Comparison of ENCODE assay signal across 1 cellular context in the genomic region with DNA sequence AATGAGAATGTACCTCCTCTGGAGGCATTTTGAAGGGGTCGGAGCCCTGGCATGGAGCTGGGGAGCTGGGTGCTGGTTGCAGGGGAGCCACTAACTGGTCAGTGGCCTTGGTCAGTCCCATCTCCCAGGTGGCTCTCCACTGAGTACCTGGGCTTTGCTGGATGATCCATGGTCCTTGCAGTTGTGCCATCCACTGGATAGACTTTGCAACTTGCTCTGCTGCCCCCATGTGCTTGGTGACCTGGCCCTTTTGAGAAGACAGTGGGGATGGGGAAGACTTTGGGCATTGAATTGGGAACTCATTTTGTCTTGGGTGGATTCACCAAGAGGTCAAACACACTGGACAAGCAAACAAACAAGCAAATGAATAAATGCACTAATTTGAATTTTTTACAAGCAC.
TF ChIP-seq lines count a peak whose summit lies in the region.

No MANE protein-coding gene starts in this region.

TF ChIP-seq in H1, 55 proteins besides CTCF, POLR2A, EP300 and RAD21:
- TF ChIP-seq SP2 (IDR thresholded peaks at IDR 0.05; ENCODE audit: low read length) (no peak), NANOG (IDR thresholded peaks at IDR 0.05; ENCODE audit: insufficient read depth, low read depth, low read length, poor library complexity, severe bottlenecking) (no peak), NRF1 (IDR thresholded peaks at IDR 0.05; ENCODE audit: low read depth, low read length) (no peak), SAP30 (IDR thresholded peaks at IDR 0.05; ENCODE audit: insufficient read depth, insufficient replicate concordance, low read length) (no peak), KDM5A (IDR thresholded peaks at IDR 0.05; ENCODE audit: low read length) (no peak), POU5F1 (IDR thresholded peaks at IDR 0.05; ENCODE audit: low read depth, low read length) (no peak), CTBP2 (IDR thresholded peaks at IDR 0.05; ENCODE audit: borderline replicate concordance, insufficient read depth, insufficient read length, low read length) (no peak), FOSL1 (IDR thresholded peaks at IDR 0.05; ENCODE audit: insufficient read depth, low read depth, low read length) (no peak), CHD2 (IDR thresholded peaks at IDR 0.05; ENCODE audit: low read length) (no peak), GABPA (IDR thresholded peaks at IDR 0.05; ENCODE audit: borderline replicate concordance, insufficient read depth, low read length) (no peak), BACH1 (IDR thresholded peaks at IDR 0.05; ENCODE audit: low read length) (no peak), TEAD4 (IDR thresholded peaks at IDR 0.05; ENCODE audit: low read depth, low read length) (no peak)
